20 cellular contexts compared by ENCODE assay signal in the genomic region with DNA sequence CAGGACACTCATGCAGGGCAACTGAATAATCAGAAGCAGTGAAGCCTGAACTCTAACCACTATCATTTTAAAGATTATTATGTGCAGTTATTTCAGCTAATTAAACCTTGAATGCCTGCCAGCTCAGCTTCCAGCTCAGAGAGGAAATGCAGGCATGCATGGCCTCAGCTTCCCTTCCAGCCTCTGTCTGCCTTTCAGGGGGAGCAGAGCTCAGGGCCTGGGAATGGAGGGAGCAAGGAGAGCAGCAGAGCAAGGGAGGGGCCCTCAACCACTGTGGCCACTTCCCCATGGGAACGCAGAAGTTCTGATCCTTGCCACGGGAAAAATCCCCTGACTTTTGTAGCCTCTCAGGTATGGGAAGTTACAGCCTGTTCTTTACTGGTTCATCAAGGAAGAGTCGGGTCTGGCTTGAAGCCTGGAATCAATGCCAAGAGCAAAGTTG. TPM values are rescaled to one million over a fixed set of nuclear protein-coding genes. Genes with fewer than 3 reads are reported as not detected.
DNase-seq lines count a peak whose midpoint lies in the region; ATAC-seq, FAIRE-seq and TF ChIP-seq lines count a peak whose summit lies in the region.
"Had no signal": no experiment of that assay in that cellular context is flagged by ENCODE, and none has a peak within 500 bp of the region (broad histone marks: within the 10 kb centered on the region; RNA-seq: fewer than 3 reads in every experiment).

No MANE protein-coding gene starts in this region.

- peak; percentile 53 for ATAC-seq in omental fat pad (ENCODE audit: low FRiP score)
- ATAC-seq in PC-3 = no peak
- ATAC-seq: activated CD8-positive, alpha-beta T cell treated with anti-CD3 and anti-CD28 coated beads for 36 hours; activated naive CD4-positive, alpha-beta T cell treated with anti-CD3 and anti-CD28 coated beads, Interleukin-2, amount 50 U/mL, for 72 hours; body of pancreas; stimulated activated naive B cell treated with anti-CD40 and anti-IgM and Interleukin-4, amounts not matched to agents 10 μg/mL and 1 μg/mL and 100 μg/mL, for 72 hours had no signal

- no peak overlapping the region for H2BK120ac ChIP-seq in H1 (replicated peaks; ENCODE audit: low read depth, low read length)

- no peaks in the 10 kb centered on the region for H3F3A ChIP-seq in PC-3 (ENCODE audit: low read length, unreplicated experiment)

- peak; percentile 19 for DNase-seq in NCI-H1092 treated with DMSO at 0.1 percent for 48 hours (lab: John Stamatoyannopoulos, UW)
- DNase-seq in NCI-H1092 (lab: John Stamatoyannopoulos, UW) = no peak
- peak; percentile 48 for DNase-seq in NCI-H1694 (lab: John Stamatoyannopoulos, UW)
- no peak for DNase-seq in H1 (ENCODE audit: low read depth in 1 of 2, low spot score in 2 of 2)
- DNase-seq in omental fat pad (ENCODE audit: low spot score) = no peak
- DNase-seq in endothelial cell (ENCODE audit: low spot score) = no peak
- no peak for DNase-seq in frontal cortex (ENCODE audit: low spot score in 2 of 2)
- no peak for DNase-seq in PC-3
- DNase-seq: 8988T; activated CD8-positive, alpha-beta T cell treated with anti-CD3 and anti-CD28 coated beads for 36 hours; activated T-cell treated with anti-CD3 and anti-CD28 coated beads, Interleukin-2, amount 50 U/mL, for 48 hours; body of pancreas; foreskin melanocyte; MG63; naive B cell; stimulated activated naive B cell treated with anti-CD40 and anti-IgM and Interleukin-4, amounts not matched to agents 10 μg/mL and 1 μg/mL and 100 μg/mL, for 72 hours; trophoblast cell had no signal

- H3K27me3 Mint-ChIP-seq in endothelial cell (ENCODE audit: unreplicated experiment) = peaks cover 1% of the 10 kb centered on the region

- H3K36me3 ChIP-seq in H1 (ENCODE audit: control insufficient read depth in 2 of 4, insufficient read depth in 4 of 4, low read length in 3 of 4) (0 out of 8 replicates have a peak, but pooled peaks cover 0 to 3% (median 0%) of the 10 kb centered on the region in 4 experiments), PC-3 (ENCODE audit: low read depth, low read length) (no peaks in the 10 kb centered on the region)
- H3K36me3 ChIP-seq: MG63 had no signal

- WGBS in H1 (ENCODE audit: extremely low coverage in 1 of 2, insufficient coverage in 1 of 2, insufficient read length in 1 of 2, insufficient replicate concordance in 2 of 2, low coverage in 1 of 2, low lambda C conversion rate in 2 of 2, missing lambda C conversion rate in 1 of 2), 2 experiments = 89% methylated on average over 3 of the region's 3 CpGs; no CpG with 5 or more reads in 1 of the 2 experiments

- no peaks in the 10 kb centered on the region; the same call in 1 of the 2 replicates for H3K23me2 ChIP-seq in H1 (ENCODE audit: low read depth, low read length)

- H2BK12ac ChIP-seq in H1 (ENCODE audit: low read depth, low read length) = no peak overlapping the region

- H2AK5ac ChIP-seq in H1 (ENCODE audit: low read depth, low read length) = no peak overlapping the region

- no peaks in the 10 kb centered on the region for H3K4me1 Mint-ChIP-seq in endothelial cell (ENCODE audit: unreplicated experiment)
- H3K4me1 Mint-ChIP-seq: naive B cell; stimulated activated naive B cell treated with anti-CD40 and anti-IgM and Interleukin-4, amounts not matched to agents 10 μg/mL and 1 μg/mL and 100 μg/mL, for 72 hours had no signal

- H3K79me1 ChIP-seq in H1 (ENCODE audit: low read depth, low read length) = no peaks in the 10 kb centered on the region

- H3K9me3 ChIP-seq in H1 (ENCODE audit: insufficient read depth in 2 of 2, low read depth in 1 of 2, low read length in 1 of 2) = peaks cover 4 to 15% of the 10 kb centered on the region in 2 experiments; a peak in 2 of 4 replicates
- no peaks in the 10 kb centered on the region for H3K9me3 ChIP-seq in PC-3 (ENCODE audit: low read length)
- H3K9me3 ChIP-seq: MG63 had no signal

- POLR2A ChIA-PET in H1 (lab: Charles Lee; ENCODE audit: partially characterized antibody) (interaction anchor here (0.7 to 0.8 kb wide), 2 partner anchors 25 to 42 kb away, joined by 3 read pairs; no protein-coding TSS in a partner anchor), PC-3 (lab: Charles Lee; ENCODE audit: unreplicated experiment) (no interaction called here)

- TF ChIP-seq EP300 in H1 (IDR thresholded peaks at IDR 0.05; ENCODE audit: borderline replicate concordance in 1 of 2, low read depth in 2 of 2, low read length in 2 of 2) = no peak

- H3K27ac Mint-ChIP-seq in endothelial cell (ENCODE audit: unreplicated experiment) = no peak overlapping the region
- H3K27ac Mint-ChIP-seq: activated CD8-positive, alpha-beta T cell treated with anti-CD3 and anti-CD28 coated beads for 36 hours; activated naive CD4-positive, alpha-beta T cell treated with anti-CD3 and anti-CD28 coated beads, Interleukin-2, amount 50 U/mL, for 72 hours; naive B cell; stimulated activated naive B cell treated with anti-CD40 and anti-IgM and Interleukin-4, amounts not matched to agents 10 μg/mL and 1 μg/mL and 100 μg/mL, for 72 hours had no signal

- no peaks in the 10 kb centered on the region for H3K9me2 ChIP-seq in PC-3 (replicated peaks; ENCODE audit: low read length)

- H3K27me3 ChIP-seq in H1 (replicated peaks in 1 of 4; ENCODE audit: control insufficient read depth in 3 of 4, extremely low read depth in 1 of 4, insufficient read depth in 3 of 4, low read length in 3 of 4) = no peaks in the 10 kb centered on the region
- H3K27me3 ChIP-seq in PC-3 (ENCODE audit: low read length) = peaks cover 23% of the 10 kb centered on the region
- H3K27me3 ChIP-seq: body of pancreas, MG63 had no signal

- H3K14ac ChIP-seq in H1 (ENCODE audit: insufficient read length) = no peak overlapping the region

- TF ChIP-seq RAD21 in H1 (IDR thresholded peaks at IDR 0.05 in 1 of 2, conservative IDR thresholded peaks at IDR 0.05 in 1 of 2; ENCODE audit: low read depth in 2 of 2, low read length in 2 of 2) = no peak

- no peak overlapping the region for H4K8ac ChIP-seq in H1 (ENCODE audit: extremely low read depth, insufficient read depth, low read length)

- no peak overlapping the region for H2BK15ac ChIP-seq in H1 (ENCODE audit: low read length)

- BruUV-seq in PC-3 (replicated peaks; lab: Mats Ljungman, UMichigan) = no TSS peak

- no peak for FAIRE-seq in H1 (lab: Jason Lieb, UNC)
- FAIRE-seq in frontal cortex (lab: Jason Lieb, UNC) = no peak

- CTCF ChIA-PET in H1 (lab: Charles Lee; ENCODE audit: partially characterized antibody) (interaction anchor here (0.6 to 7.1 kb wide), 6 partner anchors 11 to 139 kb away, joined by 3 to 41 read pairs (median 4); no protein-coding TSS in a partner anchor), PC-3 (lab: Charles Lee) (no interaction called here)

- H4K5ac ChIP-seq in H1 (ENCODE audit: insufficient read length, low read depth, low read length) = no peak overlapping the region

- peaks cover 5% of the 10 kb centered on the region for H3K36me3 Mint-ChIP-seq in endothelial cell (ENCODE audit: low read depth, unreplicated experiment)
- H3K36me3 Mint-ChIP-seq: activated naive CD4-positive, alpha-beta T cell treated with anti-CD3 and anti-CD28 coated beads, Interleukin-2, amount 50 U/mL, for 72 hours had no signal

- H2BK20ac ChIP-seq in H1 (ENCODE audit: low read length) = no peak overlapping the region

- peaks cover 4% of the 10 kb centered on the region for H3K9me3 Mint-ChIP-seq in endothelial cell (ENCODE audit: unreplicated experiment)

- no peak overlapping the region for H2BK5ac ChIP-seq in H1 (ENCODE audit: low read depth, low read length)

- TF ChIP-seq CTCF in H1 (IDR thresholded peaks at IDR 0.05; ENCODE audit: control extremely low read depth in 1 of 3, insufficient read depth in 1 of 3, low read depth in 1 of 3, low read length in 3 of 3) = no peak
- no peak for TF ChIP-seq CTCF in omental fat pad (IDR thresholded peaks at IDR 0.05)
- TF ChIP-seq CTCF in endothelial cell (IDR thresholded peaks at IDR 0.05; ENCODE audit: unreplicated experiment) = no peak
- TF ChIP-seq CTCF in PC-3 (conservative IDR thresholded peaks at IDR 0.05; ENCODE audit: low read depth, low read length) = no peak

- intact Hi-C loops in PC-3 (cut with micrococcal nuclease) = no loop called here

- H3K79me2 ChIP-seq in H1 (ENCODE audit: control insufficient read depth in 1 of 2, insufficient read depth in 2 of 2, low read length in 2 of 2) (no peaks in the 10 kb centered on the region), PC-3 (ENCODE audit: low read length) (no peaks in the 10 kb centered on the region)

- H3K23ac ChIP-seq in H1 (ENCODE audit: insufficient read length) = no peak overlapping the region

- no peak overlapping the region for H3K4ac ChIP-seq in H1 (replicated peaks; ENCODE audit: insufficient read length, low read depth, low read length)

- H4K20me1 ChIP-seq in H1 (replicated peaks in 1 of 2; ENCODE audit: control insufficient read depth in 1 of 2, insufficient read depth in 2 of 2, low read length in 2 of 2) (no peaks in the 10 kb centered on the region), PC-3 (ENCODE audit: low read length) (no peaks in the 10 kb centered on the region)

- no peak overlapping the region for H3K18ac ChIP-seq in H1 (ENCODE audit: extremely low read depth, low read length)

- H3K4me3 Mint-ChIP-seq in endothelial cell (ENCODE audit: unreplicated experiment) = no peak overlapping the region
- H3K4me3 Mint-ChIP-seq: activated CD8-positive, alpha-beta T cell treated with anti-CD3 and anti-CD28 coated beads for 36 hours; naive B cell; stimulated activated naive B cell treated with anti-CD40 and anti-IgM and Interleukin-4, amounts not matched to agents 10 μg/mL and 1 μg/mL and 100 μg/mL, for 72 hours had no signal

- H3K27ac ChIP-seq in H1 (ENCODE audit: low read depth, low read length) (no peak overlapping the region), PC-3 (ENCODE audit: low read length) (no peak overlapping the region)
- H3K27ac ChIP-seq: body of pancreas had no signal

- H3K4me1 ChIP-seq in H1 (replicated peaks in 1 of 4; ENCODE audit: control insufficient read depth in 3 of 4, insufficient read depth in 4 of 4, low read length in 3 of 4) = no peaks in the 10 kb centered on the region
- no peaks in the 10 kb centered on the region for H3K4me1 ChIP-seq in PC-3 (ENCODE audit: insufficient read depth, low read length)

- no peak overlapping the region for H3K9ac ChIP-seq in H1 (replicated peaks in 1 of 4; ENCODE audit: extremely low read depth in 1 of 4, low read depth in 3 of 4, low read length in 3 of 4)
- no peak overlapping the region for H3K9ac ChIP-seq in PC-3 (ENCODE audit: low read length)

- H2AFZ ChIP-seq in H1 (ENCODE audit: low read length) = peak overlapping the region; percentile 13; the same call in 1 of the 2 replicates
- no peak overlapping the region for H2AFZ ChIP-seq in PC-3 (ENCODE audit: low read length)

- H3K4me2 ChIP-seq in H1 (ENCODE audit: insufficient read depth in 1 of 2, low read depth in 2 of 2, low read length in 2 of 2) = no peak overlapping the region
- H3K4me2 ChIP-seq in PC-3 (ENCODE audit: low read length) = no peak overlapping the region

- no peak overlapping the region for H3K56ac ChIP-seq in H1 (replicated peaks; ENCODE audit: insufficient read length, low read depth, low read length)

- H3K4me3 ChIP-seq in H1 (ENCODE audit: extremely low read depth in 1 of 4, insufficient read depth in 2 of 4, low read depth in 3 of 4, low read length in 4 of 4) = no peak overlapping the region
- no peak overlapping the region for H3K4me3 ChIP-seq in PC-3 (ENCODE audit: low read length)
- H3K4me3 ChIP-seq: body of pancreas, coronary artery, MG63 had no signal

- no peak overlapping the region for H4K91ac ChIP-seq in H1 (replicated peaks; ENCODE audit: insufficient read length, low read length)

- no peak for TF ChIP-seq POLR2A in H1 (IDR thresholded peaks at IDR 0.05; ENCODE audit: control extremely low read depth in 1 of 2, low read depth in 2 of 2, low read length in 2 of 2)

RNA-seq across cellular contexts. Expression of a gene that starts 32.6 kb away (rescaled TPM):
- 0.13 TPM in 1 of 2 replicates, not detected in the other for total RNA-seq in H1 (2021; fragmentation: NEBNext Ultra II Directional; extraction: Animal tissue kit (Norgen Biotek cat#: 25700))
- 0.66 and 0.80 TPM in 2 replicates for polyA plus RNA-seq in H1 (2011; rRNA removed)
- polyA plus RNA-seq in H1 (2011; cell fraction: cytosol; rRNA removed) = 0.25 TPM
- polyA plus RNA-seq in H1 (2011; cell fraction: nucleus; rRNA removed) = 0.29 TPM
- polyA plus RNA-seq in H1 (2012, experiment 1 of 2) = 0.50 to 2.0 TPM (median 1.0 TPM) in 4 replicates
- polyA plus RNA-seq in H1 (2012, experiment 2 of 2) = 2.3 TPM
- polyA plus RNA-seq in H1 (2013, experiment 1 of 2) = 0.26 TPM
- 0.29 TPM for polyA plus RNA-seq in H1 (2013, experiment 2 of 2)
- 0.50 and 1.1 TPM in 2 replicates for polyA minus RNA-seq in H1 (2011; rRNA and poly(A)+ RNA removed)
- 0.37 TPM for polyA minus RNA-seq in H1 (2011; cell fraction: cytosol; rRNA and poly(A)+ RNA removed)
- polyA minus RNA-seq in H1 (2011; cell fraction: nucleus; rRNA and poly(A)+ RNA removed) = not detected
- total RNA-seq in omental fat pad = 10 to 100 TPM in 1 of 4 donors, 1 to 10 TPM in 3; 1.3 to 11.2 (median 1.7) TPM
- 48.8 TPM for total RNA-seq in endothelial cell (ENCODE audit: unreplicated experiment)
- total RNA-seq in frontal cortex = 5.3 TPM
- total RNA-seq in PC-3 (2014; rRNA removed) = not detected in 2 replicates
- total RNA-seq: activated CD8-positive, alpha-beta T cell treated with anti-CD3 and anti-CD28 coated beads for 36 hours; activated naive CD4-positive, alpha-beta T cell treated with anti-CD3 and anti-CD28 coated beads, Interleukin-2, amount 50 U/mL, for 72 hours had no signal
- polyA plus RNA-seq: BJ had no signal

RNA-seq across cellular contexts. Expression of a gene that starts 55.2 kb away (rescaled TPM):
- 122 TPM in 2 replicates for total RNA-seq in H1 (2021; fragmentation: NEBNext Ultra II Directional; extraction: Animal tissue kit (Norgen Biotek cat#: 25700))
- 50.0 and 72.3 TPM in 2 replicates for polyA plus RNA-seq in H1 (2011; rRNA removed)
- 35.2 TPM for polyA plus RNA-seq in H1 (2011; cell fraction: cytosol; rRNA removed)
- polyA plus RNA-seq in H1 (2011; cell fraction: nucleus; rRNA removed) = 113 TPM
- polyA plus RNA-seq in H1 (2012, experiment 1 of 2) = 95.5 to 126 TPM (median 111 TPM) in 4 replicates
- polyA plus RNA-seq in H1 (2012, experiment 2 of 2) = 120 TPM
- polyA plus RNA-seq in H1 (2013, experiment 1 of 2) = 157 TPM
- 155 TPM for polyA plus RNA-seq in H1 (2013, experiment 2 of 2)
- 48.2 and 84.0 TPM in 2 replicates for polyA minus RNA-seq in H1 (2011; rRNA and poly(A)+ RNA removed)
- polyA minus RNA-seq in H1 (2011; cell fraction: cytosol; rRNA and poly(A)+ RNA removed) = 38.4 TPM
- 45.4 TPM for polyA minus RNA-seq in H1 (2011; cell fraction: nucleus; rRNA and poly(A)+ RNA removed)
- 100 to 1,000 TPM; 119 to 162 (median 137) TPM for total RNA-seq in omental fat pad
- total RNA-seq in endothelial cell (ENCODE audit: unreplicated experiment) = 122 TPM
- 20.0 TPM for total RNA-seq in frontal cortex
- total RNA-seq in PC-3 (2014; rRNA removed) = 89.6 and 143 TPM in 2 replicates

Comparison
In these comparisons a context has a peak if more than half of its experiments do, and no peak if none do; other contexts are left out.
1. DNase-seq: peak in NCI-H1092 treated with DMSO at 0.1 percent for 48 hours (single experiment) and NCI-H1694 (single experiment); none in NCI-H1092 (single experiment), H1 (0 of 2), omental fat pad (single experiment), endothelial cell (single experiment), frontal cortex (0 of 2) and PC-3 (single experiment).